8 cellular contexts compared by ENCODE assay signal in the genomic region with DNA sequence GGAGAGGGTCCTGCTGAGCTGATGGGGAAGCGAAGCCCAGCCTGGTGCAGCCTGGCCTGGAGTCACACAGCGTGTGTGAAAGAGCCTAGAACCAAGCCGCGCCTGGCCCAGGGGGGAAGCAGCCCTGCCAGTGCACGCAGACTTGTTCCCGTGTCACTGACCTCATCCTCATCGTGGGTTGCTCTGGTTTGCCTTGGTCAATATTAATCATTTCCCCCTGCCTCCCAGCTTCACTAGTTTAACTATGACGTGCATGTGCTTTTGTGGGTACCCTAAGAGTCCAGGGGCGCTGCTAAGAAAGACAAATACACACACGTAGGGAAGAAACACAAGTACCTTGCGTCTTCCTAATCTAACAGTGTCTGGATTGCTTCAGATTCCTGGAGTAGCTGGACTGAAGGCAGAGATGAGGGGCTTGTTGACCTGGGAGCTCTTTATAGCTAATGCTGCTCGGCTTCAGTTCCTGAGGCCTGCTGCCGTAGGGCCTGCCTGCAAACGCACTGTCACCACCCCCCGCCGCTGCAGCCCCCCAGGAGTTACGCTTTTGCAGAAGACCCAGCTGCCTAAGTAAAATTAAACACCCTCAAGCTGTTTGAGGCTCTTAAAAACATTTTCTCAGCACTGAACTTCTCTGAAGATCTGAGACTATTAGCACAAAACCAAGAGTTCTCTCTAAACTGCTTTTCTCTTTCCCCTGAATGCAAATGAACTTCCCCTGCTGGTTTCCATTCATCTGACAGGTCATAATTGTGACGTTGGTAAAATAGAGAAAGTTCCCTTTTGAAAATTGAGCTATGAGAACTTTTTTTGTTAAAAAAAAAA.
DNase-seq lines count a peak whose midpoint lies in the region; ATAC-seq and TF ChIP-seq lines count a peak whose summit lies in the region.

No MANE protein-coding gene starts in this region.

- DNase-seq in C1 segment of cervical spinal cord (lab: John Stamatoyannopoulos, UW), result peak in 12 of 14 donors; percentile 15 to 83 (median 63)
- peak; percentile 80 for DNase-seq in activated CD8-positive, alpha-beta memory T cell treated with anti-CD3 and anti-CD28 coated beads, Interleukin-2, amount 50 U/mL, for 48 hours
- peak in 2 of 3 donors; percentile 69 to 71 for DNase-seq in right lobe of liver
- DNase-seq in tibial nerve (ENCODE audit: low spot score in 2 of 2), result peak in 1 of 2 donors; percentile 24
- no peak for DNase-seq in RKO (ENCODE audit: low spot score)
- no peak for DNase-seq in NCI-H1105 (lab: John Stamatoyannopoulos, UW)

- H3K4me3 ChIP-seq in right lobe of liver, result no peak overlapping the region
- H3K4me3 ChIP-seq in tibial nerve, result peak overlapping the region in 1 of 4 donors; percentile 7

- H3K36me3 ChIP-seq in right lobe of liver (no peaks in the 10 kb centered on the region), tibial nerve (no peaks in the 10 kb centered on the region)

- TF ChIP-seq CTCF in right lobe of liver (IDR thresholded peaks at IDR 0.05) (no peak), tibial nerve (IDR thresholded peaks at IDR 0.05) (no peak)

- peak in 1 of 2 donors; percentile 64 for TF ChIP-seq EP300 in tibial nerve (IDR thresholded peaks at IDR 0.05)

- 59% methylated on average over 3 of the region's 18 CpGs for WGBS in right lobe of liver (ENCODE audit: insufficient coverage, low coverage, low lambda C conversion rate, missing lambda C conversion rate)
- WGBS in tibial nerve, 2 donors, result 46 to 65% methylated on average over 18 of the region's 18 CpGs

- H3K4me1 ChIP-seq in right lobe of liver (peaks cover 0 to 8% (median 0%) of the 10 kb centered on the region in 4 donors), tibial nerve (peaks cover 0 to 58% (median 43%) of the 10 kb centered on the region in 4 donors)

- H3K9me3 ChIP-seq in right lobe of liver (no peaks in the 10 kb centered on the region), tibial nerve (no peaks in the 10 kb centered on the region)

- TF ChIP-seq POLR2A in right lobe of liver (IDR thresholded peaks at IDR 0.05), result no peak
- peak in 1 of 2 donors; percentile 18 for TF ChIP-seq POLR2A in tibial nerve (IDR thresholded peaks at IDR 0.05)

- peak overlapping the region; percentile 42 to 54 (median 45) for H3K27ac ChIP-seq in right lobe of liver
- H3K27ac ChIP-seq in tibial nerve, result peak overlapping the region; percentile 54 to 89 (median 80)

- ATAC-seq in GM19043 (IDR thresholded peaks at IDR 0.05; ENCODE audit: low read depth, unreplicated experiment) (peak; percentile 50), HG03135 (IDR thresholded peaks at IDR 0.05; ENCODE audit: unreplicated experiment) (peak; percentile 44), right lobe of liver (peak; percentile 51 to 63 (median 61))

- H3K27me3 ChIP-seq in right lobe of liver (no peaks in the 10 kb centered on the region), tibial nerve (no peaks in the 10 kb centered on the region)

- intact Hi-C loops in right lobe of liver (cut with DNase I), result no loop called here

Comparison
In these comparisons a context has a peak if more than half of its experiments do, and no peak if none do; other contexts are left out.
1. DNase-seq: peak in C1 segment of cervical spinal cord (12 of 14), activated CD8-positive, alpha-beta memory T cell treated with anti-CD3 and anti-CD28 coated beads, Interleukin-2, amount 50 U/mL, for 48 hours (single experiment) and right lobe of liver (2 of 3); none in RKO (single experiment) and NCI-H1105 (single experiment).
2. Peak in every context shown above with its lines, with median percentiles within 50 percentile points of each other: ATAC-seq.